In genomic region chr6:43667245-43668150, GRCh38 we compare ENCODE assay signal across 1 cellular context.
A peak's percentile ranks its signal among the peaks of the same experiment; 100 is the strongest.
TF ChIP-seq lines count a peak whose summit lies in the region.

No MANE protein-coding gene starts in this region.

TF ChIP-seq in HepG2, 621 proteins besides CTCF, POLR2A, EP300 and RAD21 (continues in another document):
- 0 out of 2 replicates have a peak, but pooled peaks have one; percentile 11 for TF ChIP-seq ZNF775 (CRISPR knock-in tag; IDR thresholded peaks at IDR 0.05; ENCODE audit: borderline replicate concordance)
- no peak for TF ChIP-seq ZNF75D (CRISPR knock-in tag; IDR thresholded peaks at IDR 0.05; ENCODE audit: borderline replicate concordance)
- no peak for TF ChIP-seq KLF12 (CRISPR knock-in tag; IDR thresholded peaks at IDR 0.05; ENCODE audit: borderline replicate concordance)
- no peak for TF ChIP-seq SMAD9 (CRISPR knock-in tag; IDR thresholded peaks at IDR 0.05)
- 0 out of 2 replicates have a peak, but pooled peaks have one; percentile 58 for TF ChIP-seq ZNF703 (CRISPR knock-in tag; IDR thresholded peaks at IDR 0.05; ENCODE audit: borderline replicate concordance)
- TF ChIP-seq ZNF3 (CRISPR knock-in tag; IDR thresholded peaks at IDR 0.05): no peak
- TF ChIP-seq THAP9 (CRISPR knock-in tag; IDR thresholded peaks at IDR 0.05; ENCODE audit: borderline replicate concordance): 0 out of 2 replicates have a peak, but pooled peaks have one; percentile 26
- no peak for TF ChIP-seq EHMT2 (IDR thresholded peaks at IDR 0.05; ENCODE audit: borderline replicate concordance, low read depth, low read length)
- TF ChIP-seq ZNF773 (CRISPR knock-in tag; IDR thresholded peaks at IDR 0.05; ENCODE audit: borderline replicate concordance): no peak
- TF ChIP-seq NBN (conservative IDR thresholded peaks at IDR 0.05): no peak
- no peak for TF ChIP-seq SOX13 (IDR thresholded peaks at IDR 0.05)
- TF ChIP-seq SOX13 (CRISPR knock-in tag; conservative IDR thresholded peaks at IDR 0.05 in 1 of 2, IDR thresholded peaks at IDR 0.05 in 1 of 2): no peak; a peak in 1 of 4 replicates
- no peak for TF ChIP-seq TRAFD1 (CRISPR knock-in tag; IDR thresholded peaks at IDR 0.05; ENCODE audit: borderline replicate concordance)
- TF ChIP-seq KDM2A (CRISPR knock-in tag; IDR thresholded peaks at IDR 0.05; ENCODE audit: borderline replicate concordance, low read depth): peak; percentile 94
- TF ChIP-seq SRF (IDR thresholded peaks at IDR 0.05; ENCODE audit: low read depth, low read length): no peak
- no peak; the same call in 1 of the 2 replicates for TF ChIP-seq ZNF557 (CRISPR knock-in tag; IDR thresholded peaks at IDR 0.05)
- TF ChIP-seq NFIB (CRISPR knock-in tag; IDR thresholded peaks at IDR 0.05; ENCODE audit: borderline replicate concordance): no peak
- TF ChIP-seq GPN1 (CRISPR knock-in tag; IDR thresholded peaks at IDR 0.05; ENCODE audit: borderline replicate concordance): no peak
- TF ChIP-seq ZSCAN20 (CRISPR knock-in tag; IDR thresholded peaks at IDR 0.05; ENCODE audit: borderline replicate concordance): 0 out of 2 replicates have a peak, but pooled peaks have one; percentile 36
- TF ChIP-seq RNF2 (conservative IDR thresholded peaks at IDR 0.05; ENCODE audit: low read depth): no peak
- no peak for TF ChIP-seq ZNF24 (IDR thresholded peaks at IDR 0.05)
- TF ChIP-seq ZNF431 (CRISPR knock-in tag; IDR thresholded peaks at IDR 0.05; ENCODE audit: borderline replicate concordance, low read depth): peak; percentile 15; the same call in 1 of the 2 replicates
- no peak for TF ChIP-seq ZNF101 (CRISPR knock-in tag; IDR thresholded peaks at IDR 0.05; ENCODE audit: borderline replicate concordance, low read depth)
- no peak; the same call in 1 of the 2 replicates for TF ChIP-seq CSRNP1 (CRISPR knock-in tag; IDR thresholded peaks at IDR 0.05)
- 0 out of 2 replicates have a peak, but pooled peaks have one; percentile 15 for TF ChIP-seq ZNF563 (CRISPR knock-in tag; IDR thresholded peaks at IDR 0.05)
- no peak for TF ChIP-seq ZNF343 (CRISPR knock-in tag; IDR thresholded peaks at IDR 0.05)
- no peak for TF ChIP-seq PHF20 (CRISPR knock-in tag; IDR thresholded peaks at IDR 0.05)
- TF ChIP-seq ZNF382 (CRISPR knock-in tag; IDR thresholded peaks at IDR 0.05; ENCODE audit: borderline replicate concordance): no peak
- TF ChIP-seq ZNF782 (CRISPR knock-in tag; IDR thresholded peaks at IDR 0.05; ENCODE audit: borderline replicate concordance): no peak
- no peak for TF ChIP-seq ARNT (IDR thresholded peaks at IDR 0.05)
- TF ChIP-seq MYNN (CRISPR knock-in tag; IDR thresholded peaks at IDR 0.05; ENCODE audit: low read depth): no peak
- TF ChIP-seq ZNF136 (CRISPR knock-in tag; IDR thresholded peaks at IDR 0.05; ENCODE audit: low read depth): peak; percentile 70; the same call in 1 of the 2 replicates
- TF ChIP-seq ZMAT3 (CRISPR knock-in tag; conservative IDR thresholded peaks at IDR 0.05): peak; percentile 57; the same call in 1 of the 2 replicates
- no peak for TF ChIP-seq CHD2 (IDR thresholded peaks at IDR 0.05; ENCODE audit: low read depth, low read length)
- no peak for TF ChIP-seq MAFG (CRISPR knock-in tag; IDR thresholded peaks at IDR 0.05)
- no peak for TF ChIP-seq ZKSCAN1 (IDR thresholded peaks at IDR 0.05; ENCODE audit: low read length)
- TF ChIP-seq ZNF674 (CRISPR knock-in tag; IDR thresholded peaks at IDR 0.05; ENCODE audit: low read depth): no peak; the same call in 1 of the 2 replicates
- TF ChIP-seq CSRNP2 (CRISPR knock-in tag; conservative IDR thresholded peaks at IDR 0.05; ENCODE audit: low read depth): no peak
- no peak for TF ChIP-seq KMT2A (CRISPR knock-in tag; IDR thresholded peaks at IDR 0.05)
- TF ChIP-seq ZNF44 (CRISPR knock-in tag; IDR thresholded peaks at IDR 0.05): no peak
- peak; percentile 81 for TF ChIP-seq REPIN1 (CRISPR knock-in tag; IDR thresholded peaks at IDR 0.05; ENCODE audit: borderline replicate concordance, low read depth)
- TF ChIP-seq MTF2 (CRISPR knock-in tag; IDR thresholded peaks at IDR 0.05; ENCODE audit: borderline replicate concordance): no peak
- TF ChIP-seq TFDP1 (CRISPR knock-in tag; IDR thresholded peaks at IDR 0.05; ENCODE audit: borderline replicate concordance): peak; percentile 9; the same call in 1 of the 2 replicates
- TF ChIP-seq RBM22 (optimal IDR thresholded peaks at IDR 0.05; ENCODE audit: low read length): peak; percentile 58
- TF ChIP-seq RBAK (CRISPR knock-in tag; IDR thresholded peaks at IDR 0.05): no peak; the same call in 1 of the 2 replicates
- no peak for TF ChIP-seq ZNF879 (CRISPR knock-in tag; IDR thresholded peaks at IDR 0.05)
- no peak for TF ChIP-seq ZNF781 (CRISPR knock-in tag; IDR thresholded peaks at IDR 0.05; ENCODE audit: borderline replicate concordance, not compliant biosample characterization)
- peak; percentile 88 for TF ChIP-seq EED (CRISPR knock-in tag; IDR thresholded peaks at IDR 0.05)
- peak; percentile 84; the same call in 1 of the 2 replicates for TF ChIP-seq ZNF350 (CRISPR knock-in tag; IDR thresholded peaks at IDR 0.05; ENCODE audit: borderline replicate concordance, low read depth)
- TF ChIP-seq TEAD2 (CRISPR knock-in tag; IDR thresholded peaks at IDR 0.05): no peak
- no peak for TF ChIP-seq ZNF839 (CRISPR knock-in tag; IDR thresholded peaks at IDR 0.05; ENCODE audit: borderline replicate concordance)
- no peak for TF ChIP-seq SMARCC2 (IDR thresholded peaks at IDR 0.05)
- TF ChIP-seq NKX3-1 (CRISPR knock-in tag; IDR thresholded peaks at IDR 0.05): no peak
- TF ChIP-seq ZNF564 (CRISPR knock-in tag; IDR thresholded peaks at IDR 0.05): 0 out of 2 replicates have a peak, but pooled peaks have one; percentile 24
- TF ChIP-seq ZNF558 (CRISPR knock-in tag; IDR thresholded peaks at IDR 0.05; ENCODE audit: borderline replicate concordance): no peak
- no peak for TF ChIP-seq ZMAT5 (CRISPR knock-in tag; IDR thresholded peaks at IDR 0.05; ENCODE audit: borderline replicate concordance, low read depth)
- no peak for TF ChIP-seq THAP7 (CRISPR knock-in tag; IDR thresholded peaks at IDR 0.05)
- no peak for TF ChIP-seq ZNF549 (CRISPR knock-in tag; IDR thresholded peaks at IDR 0.05)
- no peak for TF ChIP-seq NCOA2 (CRISPR knock-in tag; IDR thresholded peaks at IDR 0.05)
- no peak for TF ChIP-seq KLF15 (CRISPR knock-in tag; IDR thresholded peaks at IDR 0.05; ENCODE audit: borderline replicate concordance)
- 0 out of 2 replicates have a peak, but pooled peaks have one; percentile 17 for TF ChIP-seq CEBPG (CRISPR knock-in tag; IDR thresholded peaks at IDR 0.05)
- TF ChIP-seq GLMP (CRISPR knock-in tag; IDR thresholded peaks at IDR 0.05; ENCODE audit: borderline replicate concordance): no peak
- TF ChIP-seq MTERF4 (CRISPR knock-in tag; IDR thresholded peaks at IDR 0.05): peak; percentile 90
- no peak for TF ChIP-seq HOXA9 (CRISPR knock-in tag; IDR thresholded peaks at IDR 0.05; ENCODE audit: borderline replicate concordance)
- TF ChIP-seq ZMYM2 (CRISPR knock-in tag; IDR thresholded peaks at IDR 0.05): no peak
- TF ChIP-seq IRX3 (CRISPR knock-in tag; IDR thresholded peaks at IDR 0.05; ENCODE audit: borderline replicate concordance, low read depth): no peak
- TF ChIP-seq ZBTB8A (CRISPR knock-in tag; IDR thresholded peaks at IDR 0.05; ENCODE audit: borderline replicate concordance, low read depth): no peak
- peak; percentile 63; the same call in 1 of the 2 replicates for TF ChIP-seq ZNF891 (CRISPR knock-in tag; IDR thresholded peaks at IDR 0.05)
- TF ChIP-seq GATAD1 (CRISPR knock-in tag; IDR thresholded peaks at IDR 0.05): peak; percentile 58; the same call in 1 of the 2 replicates
